ENCODE assay signal across 19 cellular contexts in genomic region chr12:81164827-81165226, GRCh38.
DNase-seq lines count a peak whose midpoint lies in the region; ATAC-seq, FAIRE-seq and TF ChIP-seq lines count a peak whose summit lies in the region.
"Had no signal": no experiment of that assay in that cellular context is flagged by ENCODE, and none has a peak within 500 bp of the region (broad histone marks: within the 10 kb centered on the region; RNA-seq: fewer than 3 reads in every experiment).

No MANE protein-coding gene starts in this region.

- BruUV-seq in IMR-90 (replicated peaks; lab: Mats Ljungman, UMichigan): no TSS peak

- H4K20me1 ChIP-seq in IMR-90 (ENCODE audit: insufficient read depth, low read length): no peaks in the 10 kb centered on the region
- H4K20me1 ChIP-seq in H1 (replicated peaks in 1 of 2; ENCODE audit: control insufficient read depth in 1 of 2, insufficient read depth in 2 of 2, low read length in 2 of 2): peaks cover 0 to 2% of the 10 kb centered on the region in 2 experiments
- H4K20me1 ChIP-seq: BLaER1 treated with 17β-estradiol and CSF1 and Interleukin-3, amounts not matched to agents 10 nM and 100 nM had no signal

- H2BK120ac ChIP-seq in IMR-90 (ENCODE audit: low read depth, low read length) (no peak overlapping the region), H1 (replicated peaks; ENCODE audit: low read depth, low read length) (no peak overlapping the region)

- in situ Hi-C loops in IMR-90 (cut with MboI; ENCODE audit: low sequenced_read_pairs): no loop called here

- H3K23ac ChIP-seq in IMR-90 (ENCODE audit: low read depth, low read length) (no peak overlapping the region), H1 (ENCODE audit: insufficient read length) (no peak overlapping the region)

- H2BK5ac ChIP-seq in IMR-90 (ENCODE audit: low read depth, low read length, poor library complexity, severe bottlenecking) (no peak overlapping the region), H1 (ENCODE audit: low read depth, low read length) (no peak overlapping the region)

- H3K79me1 ChIP-seq in IMR-90 (ENCODE audit: low read depth in 1 of 2, low read length in 2 of 2) (no peaks in the 10 kb centered on the region), H1 (ENCODE audit: low read depth, low read length) (no peaks in the 10 kb centered on the region)

- dilution Hi-C loops in IMR-90 (cut with HindIII; ENCODE audit: low sequenced_read_pairs, unreplicated experiment): no loop called here

- no peak overlapping the region for H3K27ac ChIP-seq in A549
- no peak overlapping the region for H3K27ac ChIP-seq in IMR-90 (ENCODE audit: insufficient read depth, low read length)
- no peak overlapping the region for H3K27ac ChIP-seq in H1 (ENCODE audit: low read depth, low read length)
- H3K27ac ChIP-seq: BLaER1 treated with 17β-estradiol and CSF1 and Interleukin-3, amounts not matched to agents 10 nM and 100 nM; C4-2B had no signal

- H3K27me3 ChIP-seq in IMR-90 (ENCODE audit: control insufficient read depth, insufficient read depth, low read length) (no peaks in the 10 kb centered on the region), H1 (replicated peaks in 1 of 4; ENCODE audit: control insufficient read depth in 3 of 4, extremely low read depth in 1 of 4, insufficient read depth in 3 of 4, low read length in 3 of 4) (no peaks in the 10 kb centered on the region)
- H3K27me3 ChIP-seq: BLaER1 treated with 17β-estradiol and CSF1 and Interleukin-3, amounts not matched to agents 10 nM and 100 nM had no signal

- no peak overlapping the region for H3K18ac ChIP-seq in IMR-90 (ENCODE audit: low read depth, low read length)
- no peak overlapping the region for H3K18ac ChIP-seq in H1 (ENCODE audit: extremely low read depth, low read length)

- no peak overlapping the region for H2AFZ ChIP-seq in IMR-90 (replicated peaks; ENCODE audit: low read length, poor library complexity)
- no peak overlapping the region for H2AFZ ChIP-seq in H1 (ENCODE audit: low read length)

- H3K4me2 ChIP-seq in A549: no peak overlapping the region
- no peak overlapping the region for H3K4me2 ChIP-seq in IMR-90 (ENCODE audit: low read depth, low read length)
- H3K4me2 ChIP-seq in H1 (ENCODE audit: insufficient read depth in 1 of 2, low read depth in 2 of 2, low read length in 2 of 2): no peak overlapping the region
- H3K4me2 ChIP-seq: BLaER1 treated with 17β-estradiol and CSF1 and Interleukin-3, amounts not matched to agents 10 nM and 100 nM had no signal

- H4K91ac ChIP-seq in IMR-90 (ENCODE audit: insufficient read depth, low read depth, low read length) (no peak overlapping the region), H1 (replicated peaks; ENCODE audit: insufficient read length, low read length) (no peak overlapping the region)

- FAIRE-seq in A549 (lab: Jason Lieb, UNC) (no peak), H1 (lab: Jason Lieb, UNC) (no peak)
- FAIRE-seq: A204.1, G401.6, GM12891, GM19239 had no signal

- H2BK15ac ChIP-seq in IMR-90 (ENCODE audit: low read depth, low read length) (no peak overlapping the region), H1 (ENCODE audit: low read length) (no peak overlapping the region)

- no peaks in the 10 kb centered on the region for H3K23me2 ChIP-seq in H1 (ENCODE audit: low read depth, low read length)

- no peak overlapping the region for H2BK20ac ChIP-seq in IMR-90 (ENCODE audit: low read depth, low read length)
- H2BK20ac ChIP-seq in H1 (ENCODE audit: low read length): no peak overlapping the region

- H3K79me2 ChIP-seq in H1 (ENCODE audit: control insufficient read depth in 1 of 2, insufficient read depth in 2 of 2, low read length in 2 of 2): no peaks in the 10 kb centered on the region

- H3K4me1 ChIP-seq in A549: no peaks in the 10 kb centered on the region
- H3K4me1 ChIP-seq in IMR-90 (ENCODE audit: control insufficient read depth, insufficient read depth, low read length): no peaks in the 10 kb centered on the region
- peaks cover 0 to 4% (median 0%) of the 10 kb centered on the region in 4 experiments; a peak in 1 of 7 replicates for H3K4me1 ChIP-seq in H1 (replicated peaks in 1 of 4; ENCODE audit: control insufficient read depth in 3 of 4, insufficient read depth in 4 of 4, low read length in 3 of 4)
- H3K4me1 ChIP-seq: BLaER1 treated with 17β-estradiol and CSF1 and Interleukin-3, amounts not matched to agents 10 nM and 100 nM had no signal

- TF ChIP-seq CTCF in A549 (IDR thresholded peaks at IDR 0.05) (no peak), IMR-90 (conservative IDR thresholded peaks at IDR 0.05; ENCODE audit: low read depth, low read length) (no peak), H1 (IDR thresholded peaks at IDR 0.05; ENCODE audit: control extremely low read depth in 1 of 3, insufficient read depth in 1 of 3, low read depth in 1 of 3, low read length in 3 of 3) (no peak)

- no peak for TF ChIP-seq EP300 in A549 (IDR thresholded peaks at IDR 0.05)
- no peak for TF ChIP-seq EP300 in H1 (IDR thresholded peaks at IDR 0.05; ENCODE audit: borderline replicate concordance in 1 of 2, low read depth in 2 of 2, low read length in 2 of 2)

- H4K8ac ChIP-seq in IMR-90 (ENCODE audit: low read depth in 2 of 2, low read length in 2 of 2) (no peak overlapping the region), H1 (ENCODE audit: extremely low read depth, insufficient read depth, low read length) (no peak overlapping the region)

- intact Hi-C loops in IMR-90 (cut with micrococcal nuclease): no loop called here

- no peaks in the 10 kb centered on the region for H3K9me1 ChIP-seq in IMR-90 (ENCODE audit: insufficient read depth, low read length)

- H3K36me3 ChIP-seq in IMR-90 (ENCODE audit: control insufficient read depth, insufficient read depth, low read length) (no peaks in the 10 kb centered on the region), H1 (ENCODE audit: control insufficient read depth in 2 of 4, insufficient read depth in 4 of 4, low read length in 3 of 4) (peaks cover 0 to 3% (median 0%) of the 10 kb centered on the region in 4 experiments; a peak in 1 of 8 replicates)
- H3K36me3 ChIP-seq: BLaER1 treated with 17β-estradiol and CSF1 and Interleukin-3, amounts not matched to agents 10 nM and 100 nM had no signal

- POLR2A ChIA-PET in A549 (lab: Yijun Ruan, JAX) (no interaction called here), IMR-90 (lab: Charles Lee; ENCODE audit: unreplicated experiment) (no interaction called here), H1 (lab: Charles Lee; ENCODE audit: partially characterized antibody) (interaction anchor here (0.7 kb wide), 2 partner anchors 11 to 22 kb away, joined by 3 to 4 read pairs; no protein-coding TSS in a partner anchor)

- no peak overlapping the region for H4K5ac ChIP-seq in IMR-90 (ENCODE audit: low read depth, low read length)
- no peak overlapping the region for H4K5ac ChIP-seq in H1 (ENCODE audit: insufficient read length, low read depth, low read length)

- H2AK5ac ChIP-seq in IMR-90 (ENCODE audit: low read depth, low read length): no peak overlapping the region
- H2AK5ac ChIP-seq in H1 (ENCODE audit: low read depth, low read length): no peak overlapping the region

- H3K4me3 ChIP-seq in A549: no peak overlapping the region
- H3K4me3 ChIP-seq in IMR-90 (ENCODE audit: insufficient read depth, low read depth, low read length): no peak overlapping the region
- no peak overlapping the region for H3K4me3 ChIP-seq in H1 (ENCODE audit: extremely low read depth in 1 of 4, insufficient read depth in 2 of 4, low read depth in 3 of 4, low read length in 4 of 4)
- H3K4me3 ChIP-seq: BLaER1 treated with 17β-estradiol and CSF1 and Interleukin-3, amounts not matched to agents 10 nM and 100 nM had no signal

- no peak overlapping the region for H3K4ac ChIP-seq in IMR-90 (ENCODE audit: low read depth, low read length)
- no peak overlapping the region for H3K4ac ChIP-seq in H1 (replicated peaks; ENCODE audit: insufficient read length, low read depth, low read length)

- no peak overlapping the region for H3K9ac ChIP-seq in IMR-90 (ENCODE audit: low read depth, low read length)
- H3K9ac ChIP-seq in H1 (replicated peaks in 1 of 4; ENCODE audit: extremely low read depth in 1 of 4, low read depth in 3 of 4, low read length in 3 of 4): no peak overlapping the region
- H3K9ac ChIP-seq: BLaER1 treated with 17β-estradiol and CSF1 and Interleukin-3, amounts not matched to agents 10 nM and 100 nM had no signal

- ATAC-seq in A549: no peak
- no peak for ATAC-seq in IMR-90 (ENCODE audit: low read depth)
- no peak for ATAC-seq in HG02798 (IDR thresholded peaks at IDR 0.05; ENCODE audit: poor library complexity, unreplicated experiment)
- ATAC-seq: CD8-positive, alpha-beta T cell had no signal

- H3K14ac ChIP-seq in IMR-90 (replicated peaks; ENCODE audit: low read depth, low read length) (no peak overlapping the region), H1 (ENCODE audit: insufficient read length) (no peak overlapping the region)

- no peak overlapping the region for H2BK12ac ChIP-seq in H1 (ENCODE audit: low read depth, low read length)

- CTCF ChIA-PET in A549 (lab: Yijun Ruan, JAX) (interaction anchor here (0.8 kb wide), 1 partner anchor 753 kb away, joined by 3 read pairs; no protein-coding TSS in a partner anchor), IMR-90 (lab: Yijun Ruan, JAX) (no interaction called here), H1 (lab: Charles Lee; ENCODE audit: partially characterized antibody) (interaction anchor here (0.6 kb wide), 1 partner anchor 260 kb away, joined by 3 read pairs; no protein-coding TSS in a partner anchor)

- H3K56ac ChIP-seq in IMR-90 (ENCODE audit: extremely low read depth, insufficient read depth, low read length) (no peak overlapping the region), H1 (replicated peaks; ENCODE audit: insufficient read length, low read depth, low read length) (no peak overlapping the region)

- DNase-seq in A549 (ENCODE audit: low read depth in 1 of 2, low spot score in 1 of 2) (no peak), IMR-90 (no peak), H1 (ENCODE audit: low read depth in 1 of 2, low spot score in 2 of 2) (no peak), NCI-H1048 (lab: John Stamatoyannopoulos, UW) (no peak)
- DNase-seq: 8988T; AML-193; Caco-2; Calu3; CD4-positive, alpha-beta T cell; CD8-positive, alpha-beta T cell; DMS79 treated with DMSO at 0.1 percent for 48 hours; GF-D8 had no signal

- H3K9me3 ChIP-seq in A549 (no peaks in the 10 kb centered on the region), IMR-90 (ENCODE audit: control insufficient read depth, insufficient read depth, low read length) (no peaks in the 10 kb centered on the region), H1 (ENCODE audit: insufficient read depth in 2 of 2, low read depth in 1 of 2, low read length in 1 of 2) (no peaks in the 10 kb centered on the region)
- H3K9me3 ChIP-seq: Caco-2 had no signal

- H2AK9ac ChIP-seq in IMR-90 (replicated peaks; ENCODE audit: low read depth, low read length, poor library complexity): no peak overlapping the region

- TF ChIP-seq POLR2A in A549 (IDR thresholded peaks at IDR 0.05; ENCODE audit: low read length) (no peak), IMR-90 (IDR thresholded peaks at IDR 0.05; ENCODE audit: low read depth, low read length) (no peak), H1 (IDR thresholded peaks at IDR 0.05; ENCODE audit: control extremely low read depth in 1 of 2, low read depth in 2 of 2, low read length in 2 of 2) (no peak)

- TF ChIP-seq RAD21 in A549 (conservative IDR thresholded peaks at IDR 0.05 in 1 of 2, IDR thresholded peaks at IDR 0.05 in 1 of 2) (no peak), IMR-90 (IDR thresholded peaks at IDR 0.05; ENCODE audit: low read length) (no peak), H1 (IDR thresholded peaks at IDR 0.05 in 1 of 2, conservative IDR thresholded peaks at IDR 0.05 in 1 of 2; ENCODE audit: low read depth in 2 of 2, low read length in 2 of 2) (no peak)

Comparison
In these comparisons a context has a peak if more than half of its experiments do, and no peak if none do; other contexts are left out.
1. Of the 18 proteins assayed by ChIP-seq in both H1 and A549: peak only in H1: none; only in A549: none; in both: MAFK; in neither: 17.